In genomic region chr1:13541435-13542215, GRCh38 we compare ENCODE assay signal across 24 cellular contexts. TPM values are rescaled to one million over a fixed set of nuclear protein-coding genes. Genes with fewer than 3 reads are reported as not detected.
DNase-seq lines count a peak whose midpoint lies in the region; ATAC-seq and TF ChIP-seq lines count a peak whose summit lies in the region.
"Had no signal": no experiment of that assay in that cellular context is flagged by ENCODE, and none has a peak within 500 bp of the region (broad histone marks: within the 10 kb centered on the region; RNA-seq: fewer than 3 reads in every experiment).

No MANE protein-coding gene starts in this region.

- H3K9me3 Mint-ChIP-seq in GM23338 (no peaks in the 10 kb centered on the region), neural crest cell (no peaks in the 10 kb centered on the region)

- in situ Hi-C loops in transverse colon (cut with MboI; ENCODE audit: low pct_ligation_motif_present in 1 of 4, low pct_unique_long_range_greater_than_20kb in 1 of 4, low sequenced_read_pairs in 3 of 4) = no loop called here

- H3K4me2 ChIP-seq in GM23338 = no peak overlapping the region

- H3K4me1 ChIP-seq in GM23338 (ENCODE audit: insufficient read depth) (no peaks in the 10 kb centered on the region), transverse colon (no peaks in the 10 kb centered on the region)
- H3K4me1 ChIP-seq: HAP-1 had no signal

- H3K9me3 ChIP-seq in transverse colon = no peaks in the 10 kb centered on the region
- H3K9me3 ChIP-seq: HAP-1, MG63 had no signal

- no peaks in the 10 kb centered on the region for H4K20me1 ChIP-seq in GM23338 (replicated peaks; ENCODE audit: insufficient read depth)

- H3K79me2 ChIP-seq in GM23338 (replicated peaks; ENCODE audit: insufficient read depth) = no peaks in the 10 kb centered on the region

- DNase-seq in GM23338 (ENCODE audit: low spot score) (no peak), RPMI8226 (peak; percentile 32), neural crest cell (ENCODE audit: low read depth, low spot score) (no peak), transverse colon (no peak), NOMO-1 treated with DMSO at 0.1 percent for 48 hours (lab: John Stamatoyannopoulos, UW; ENCODE audit: unreplicated experiment) (no peak)
- DNase-seq in stimulated activated CD4-positive, alpha-beta T cell treated with anti-CD3 and anti-CD28 coated beads, Interleukin-2, amount 100 ng/mL, for 48 hours = no peak
- DNase-seq: AML-193; DMS79; Kasumi-1; MG63; NCI-H1092 treated with DMSO at 0.1 percent for 48 hours; NCI-H146; NCI-H2029 treated with DMSO at 0.1 percent for 48 hours; NCI-H2171 treated with DMSO at 0.1 percent for 48 hours; NCI-H446; NCI-H526 treated with DMSO at 0.1 percent for 48 hours; NK-92 treated with Interleukin-12 subunit alpha and Interleukin-12 subunit beta, amount 100 ng/mL, for 24 hours; SIG-M5 had no signal

- no peaks in the 10 kb centered on the region for H3K36me3 Mint-ChIP-seq in GM23338 (ENCODE audit: low read depth)
- no peaks in the 10 kb centered on the region for H3K36me3 Mint-ChIP-seq in neural crest cell (ENCODE audit: low read depth)
- H3K36me3 Mint-ChIP-seq: IgD-negative memory B cell had no signal

- no peaks in the 10 kb centered on the region for H3K9me2 ChIP-seq in GM23338 (ENCODE audit: insufficient read depth)

- H3K27me3 ChIP-seq in GM23338 (ENCODE audit: insufficient read depth) (no peaks in the 10 kb centered on the region), transverse colon (no peaks in the 10 kb centered on the region)
- H3K27me3 ChIP-seq: MG63 had no signal

- no peaks in the 10 kb centered on the region for H3F3A ChIP-seq in GM23338 (replicated peaks; ENCODE audit: low read depth)

- H3K27ac Mint-ChIP-seq in GM23338 (no peak overlapping the region), neural crest cell (ENCODE audit: unreplicated experiment) (peak overlapping the region; percentile 75)

- no peak overlapping the region for H3K4me3 Mint-ChIP-seq in GM23338
- no peak overlapping the region for H3K4me3 Mint-ChIP-seq in neural crest cell
- H3K4me3 Mint-ChIP-seq: IgD-negative memory B cell had no signal

- 80 to 87% methylated on average over 3 to 13 of the region's 13 CpGs for WGBS in transverse colon (ENCODE audit: low coverage in 1 of 2), 2 donors

- TF ChIP-seq EP300 in transverse colon (IDR thresholded peaks at IDR 0.05; ENCODE audit: low read depth) = no peak

- H2AFZ ChIP-seq in GM23338 = peak overlapping the region; percentile 38; the same call in 1 of the 2 replicates

- H3K36me3 ChIP-seq in GM23338 (ENCODE audit: insufficient read depth) = no peaks in the 10 kb centered on the region; the same call in 1 of the 2 replicates
- H3K36me3 ChIP-seq in transverse colon = no peaks in the 10 kb centered on the region
- H3K36me3 ChIP-seq: HAP-1, MG63 had no signal

- no peak for TF ChIP-seq CTCF in GM23338 (conservative IDR thresholded peaks at IDR 0.05; ENCODE audit: low read depth in 2 of 2)
- no peak for TF ChIP-seq CTCF in neural crest cell (conservative IDR thresholded peaks at IDR 0.05)
- no peak for TF ChIP-seq CTCF in transverse colon (IDR thresholded peaks at IDR 0.05)

- intact Hi-C loops in transverse colon (cut with DNase I; ENCODE audit: low total_unique reads) = no loop called here

- no peak overlapping the region for H3K27ac ChIP-seq in GM23338 (ENCODE audit: low read depth)
- H3K27ac ChIP-seq in transverse colon = peak overlapping the region; percentile 14 to 64 (median 48)
- H3K27ac ChIP-seq: C4-2B had no signal

- H3K27me3 Mint-ChIP-seq in GM23338 (ENCODE audit: insufficient read depth, low read depth, poor library complexity) (peaks cover 2% of the 10 kb centered on the region), neural crest cell (ENCODE audit: low read depth) (no peaks in the 10 kb centered on the region)

- H3K4me1 Mint-ChIP-seq in GM23338 = peaks cover 6% of the 10 kb centered on the region; the same call in 2 of the 3 replicates
- H3K4me1 Mint-ChIP-seq in neural crest cell = peaks cover 10% of the 10 kb centered on the region

- ATAC-seq in GM23338 (no peak), GM18519 (IDR thresholded peaks at IDR 0.05; ENCODE audit: low FRiP score, unreplicated experiment) (no peak)
- ATAC-seq: SK-N-SH treated with all-trans-retinoic acid at 6 μM for 48 hours had no signal

- H3K4me3 ChIP-seq in GM23338 (no peak overlapping the region), transverse colon (no peak overlapping the region)
- H3K4me3 ChIP-seq: HAP-1, MG63 had no signal

- no peak for TF ChIP-seq POLR2A in transverse colon (IDR thresholded peaks at IDR 0.05)

TF ChIP-seq in GM23338, 12 proteins besides CTCF, POLR2A, EP300 and RAD21 (continues in another document):
- TF ChIP-seq ZNF114 (CRISPR knock-in tag; IDR thresholded peaks at IDR 0.05) (no peak), JUNB (IDR thresholded peaks at IDR 0.05; ENCODE audit: unreplicated experiment) (no peak), CREB1 (CRISPR knock-in tag; IDR thresholded peaks at IDR 0.05; ENCODE audit: low read depth) (no peak), REST (IDR thresholded peaks at IDR 0.05; ENCODE audit: unreplicated experiment) (no peak), POLR2AphosphoS5 (IDR thresholded peaks at IDR 0.05; ENCODE audit: low read depth) (no peak), STAT1 (IDR thresholded peaks at IDR 0.05; ENCODE audit: unreplicated experiment) (no peak), NANOG (IDR thresholded peaks at IDR 0.05; ENCODE audit: borderline replicate concordance) (no peak), EZH2phosphoT487 (IDR thresholded peaks at IDR 0.05; ENCODE audit: unreplicated experiment) (no peak)

RNA-seq across cellular contexts. Expression of gene LRRC38, which starts 27.8 kb away (rescaled TPM):
- total RNA-seq in GM23338 (2014; rRNA removed; shearing (Covaris generic)) = 0.17 TPM in 1 of 2 replicates, not detected in the other
- polyA plus RNA-seq in GM23338 (2016; fragmentation: Nextera tagmentation; extraction: Ambion mirVana) = not detected in 2 replicates
- total RNA-seq in neural crest cell (not detected in 2 replicates), transverse colon (not detected)
- total RNA-seq: OCI-LY7 had no signal
- polyA plus RNA-seq: IgD-negative memory B cell had no signal

RNA-seq across cellular contexts. Expression of gene PDPN, which starts 42.0 kb away (rescaled TPM):
- total RNA-seq in GM23338 (2014; rRNA removed; shearing (Covaris generic)) = 67.3 and 77.2 TPM in 2 replicates
- 77.1 and 82.8 TPM in 2 replicates for polyA plus RNA-seq in GM23338 (2016; fragmentation: Nextera tagmentation; extraction: Ambion mirVana)
- 47.4 and 51.7 TPM in 2 replicates for total RNA-seq in neural crest cell
- total RNA-seq in transverse colon = 10 to 100 TPM in 1 of 4 donors, 1 to 10 TPM in 3; 3.4 to 11.7 (median 5.6) TPM
- total RNA-seq: OCI-LY7 had no signal
- polyA plus RNA-seq: IgD-negative memory B cell had no signal
